ENCODE assay signal across 8 cellular contexts in genomic region chr10:72353028-72353962, GRCh38.
DNase-seq lines count a peak whose midpoint lies in the region; ATAC-seq lines count a peak whose summit lies in the region.

No MANE protein-coding gene starts in this region.

- H3K4me1 ChIP-seq in duodenal mucosa (ENCODE audit: control insufficient read depth in 1 of 2, insufficient read depth in 2 of 2, low read length in 2 of 2) (peaks cover 12 to 20% of the 10 kb centered on the region in 2 donors), muscle layer of duodenum (ENCODE audit: control insufficient read depth in 1 of 2, insufficient read depth in 2 of 2, low read length in 2 of 2) (peaks cover 20 to 28% of the 10 kb centered on the region in 2 donors)

- peaks cover 15 to 34% of the 10 kb centered on the region in 2 donors for H3K36me3 ChIP-seq in duodenal mucosa (ENCODE audit: control insufficient read depth in 1 of 2, insufficient read depth in 2 of 2, low read length in 2 of 2)
- H3K36me3 ChIP-seq in muscle layer of duodenum (ENCODE audit: control insufficient read depth in 1 of 2, insufficient read depth in 2 of 2, low read length in 2 of 2) = peaks cover 16 to 19% of the 10 kb centered on the region in 2 donors

- ATAC-seq in HG03045 (IDR thresholded peaks at IDR 0.05; ENCODE audit: unreplicated experiment) = no peak
- no peak for ATAC-seq in HG02973 (IDR thresholded peaks at IDR 0.05; ENCODE audit: unreplicated experiment)

- H3K4me3 ChIP-seq in duodenal mucosa (ENCODE audit: low read depth in 1 of 2, low read length in 2 of 2) = peak overlapping the region; percentile 88 to 98
- H3K4me3 ChIP-seq in muscle layer of duodenum (ENCODE audit: low read depth in 1 of 2, low read length in 2 of 2) = peak overlapping the region; percentile 91 to 94

- H3K27me3 ChIP-seq in duodenal mucosa (ENCODE audit: control insufficient read depth in 1 of 2, insufficient read depth in 2 of 2, low read length in 2 of 2) = no peaks in the 10 kb centered on the region
- H3K27me3 ChIP-seq in muscle layer of duodenum (ENCODE audit: low read depth, low read length) = no peaks in the 10 kb centered on the region

- H3K9me3 ChIP-seq in duodenal mucosa (ENCODE audit: control insufficient read depth in 1 of 2, low read length in 2 of 2) (no peaks in the 10 kb centered on the region), muscle layer of duodenum (ENCODE audit: control insufficient read depth in 1 of 2, low read length in 2 of 2) (no peaks in the 10 kb centered on the region)

- DNase-seq in GM03348 (ENCODE audit: low spot score) (peak; percentile 58), NCI-H82 treated with DMSO at 0.1 percent for 48 hours (lab: John Stamatoyannopoulos, UW; ENCODE audit: unreplicated experiment) (peak; percentile 77), 8988T (no peak), HK-2 (ENCODE audit: unreplicated experiment) (no peak)

- H3K9ac ChIP-seq in duodenal mucosa (ENCODE audit: low read depth in 1 of 2, low read length in 2 of 2) = peak overlapping the region; percentile 91 to 99

- H3K27ac ChIP-seq in duodenal mucosa (ENCODE audit: low read depth, low read length) (peak overlapping the region; percentile 98), muscle layer of duodenum (ENCODE audit: low read length) (peak overlapping the region; percentile 96)

Comparison
In these comparisons a context has a peak if more than half of its experiments do, and no peak if none do; other contexts are left out.
1. DNase-seq: peak in GM03348 (single experiment) and NCI-H82 treated with DMSO at 0.1 percent for 48 hours (single experiment); none in 8988T (single experiment) and HK-2 (single experiment).